Comparison of ENCODE assay signal across 9 cellular contexts in the genomic region with DNA sequence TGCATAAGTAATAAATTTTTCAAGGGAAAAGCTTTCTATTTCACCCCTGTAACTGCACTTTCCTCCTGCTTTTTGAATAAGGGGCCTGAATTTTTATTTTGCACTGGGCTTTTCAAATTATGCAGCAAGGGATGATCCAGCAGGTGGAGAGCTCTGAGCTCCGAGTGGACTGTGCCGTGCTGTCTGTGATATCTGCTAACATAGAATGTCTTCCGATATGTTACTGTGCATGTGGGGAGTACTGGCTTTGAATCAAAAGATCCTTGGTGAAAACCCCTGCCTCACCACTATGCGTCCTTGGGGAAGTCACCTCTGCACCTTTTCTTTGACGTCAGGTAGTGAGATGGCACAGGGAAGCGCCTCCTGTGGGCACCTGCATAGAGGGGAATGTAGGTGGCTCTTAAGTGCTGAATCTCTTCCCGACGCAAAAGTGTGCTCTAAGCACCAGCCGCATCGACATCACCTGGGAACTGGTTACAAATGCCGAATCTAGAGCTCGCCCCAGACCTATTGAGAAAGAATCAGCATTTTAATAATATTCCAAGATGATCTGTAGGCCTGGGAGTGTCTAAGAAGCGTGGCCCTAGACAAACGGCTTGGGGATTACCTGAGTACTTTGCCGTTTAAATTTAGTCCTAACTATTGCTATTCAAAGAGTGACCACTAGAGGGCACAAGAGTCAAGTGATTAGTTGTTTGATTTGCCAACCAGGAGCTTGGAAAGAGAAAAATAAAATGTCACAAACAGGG. TPM values are rescaled to one million over a fixed set of nuclear protein-coding genes. Genes with fewer than 3 reads are reported as not detected.
A peak's percentile ranks its signal among the peaks of the same experiment; 100 is the strongest.
DNase-seq lines count a peak whose midpoint lies in the region; ATAC-seq, FAIRE-seq and TF ChIP-seq lines count a peak whose summit lies in the region.
"Had no signal": no experiment of that assay in that cellular context is flagged by ENCODE, and none has a peak within 500 bp of the region (broad histone marks: within the 10 kb centered on the region; RNA-seq: fewer than 3 reads in every experiment).

No MANE protein-coding gene starts in this region.

- no peak overlapping the region for H3K27ac ChIP-seq in CD4-positive, CD25-positive, alpha-beta regulatory T cell (ENCODE audit: insufficient read depth, low read length, poor library complexity, severe bottlenecking)
- H3K27ac ChIP-seq in heart left ventricle, result no peak overlapping the region

- peak; percentile 92 for FAIRE-seq in GM19239 (lab: Jason Lieb, UNC)

- peaks cover 3 to 13% (median 5%) of the 10 kb centered on the region in 4 donors for H3K4me1 Mint-ChIP-seq in CD4-positive, CD25-positive, alpha-beta regulatory T cell
- H3K4me1 Mint-ChIP-seq in activated T-cell treated with anti-CD3 and anti-CD28 coated beads, Interleukin-2, amount 50 U/mL, for 72 hours (ENCODE audit: low read depth), result no peaks in the 10 kb centered on the region

- peak in 1 of 2 donors; percentile 52 for ATAC-seq in CD4-positive, CD25-positive, alpha-beta regulatory T cell (ENCODE audit: low read depth in 2 of 2)
- peak; percentile 41 for ATAC-seq in activated T-cell treated with anti-CD3 and anti-CD28 coated beads, Interleukin-2, amount 50 U/mL, for 72 hours (replicated peaks in 1 of 2)
- ATAC-seq in heart left ventricle (peak in 2 of 4 donors; percentile 29 to 36), GM21737 (IDR thresholded peaks at IDR 0.05; ENCODE audit: unreplicated experiment) (no peak)

- H3K27me3 ChIP-seq in CD4-positive, CD25-positive, alpha-beta regulatory T cell (ENCODE audit: control insufficient read depth, insufficient read depth, low read length), result peaks cover 9% of the 10 kb centered on the region
- H3K27me3 ChIP-seq in heart left ventricle, result peaks cover 0 to 46% (median 15%) of the 10 kb centered on the region in 9 donors

- H3K27ac Mint-ChIP-seq in CD4-positive, CD25-positive, alpha-beta regulatory T cell, result no peak overlapping the region
- H3K27ac Mint-ChIP-seq in activated T-cell treated with anti-CD3 and anti-CD28 coated beads, Interleukin-2, amount 50 U/mL, for 72 hours, result no peak overlapping the region
- H3K27ac Mint-ChIP-seq: T-helper 1 cell treated with Interleukin-12 subunit alpha and Interleukin-12 subunit beta and Interleukin-4 antibody, amounts not matched to agents 30 μg/mL and 1 μg/mL, for 36 hours had no signal

- H3K4me3 ChIP-seq in CD4-positive, CD25-positive, alpha-beta regulatory T cell (ENCODE audit: low read depth, low read length), result no peak overlapping the region
- H3K4me3 ChIP-seq in heart left ventricle (no peak overlapping the region), retinal pigment epithelial cell (ENCODE audit: low read length) (no peak overlapping the region)

- peaks cover 4% of the 10 kb centered on the region for H3K4me1 ChIP-seq in CD4-positive, CD25-positive, alpha-beta regulatory T cell (ENCODE audit: control insufficient read depth, insufficient read depth, low read length, poor library complexity, severe bottlenecking)
- H3K4me1 ChIP-seq in heart left ventricle, result peaks cover 0 to 5% (median 0%) of the 10 kb centered on the region in 12 donors

- no peaks in the 10 kb centered on the region for H3K36me3 ChIP-seq in CD4-positive, CD25-positive, alpha-beta regulatory T cell (ENCODE audit: control insufficient read depth, insufficient read depth, low read length)
- no peaks in the 10 kb centered on the region for H3K36me3 ChIP-seq in heart left ventricle

- no peaks in the 10 kb centered on the region for H3K36me3 Mint-ChIP-seq in CD4-positive, CD25-positive, alpha-beta regulatory T cell
- no peaks in the 10 kb centered on the region for H3K36me3 Mint-ChIP-seq in activated T-cell treated with anti-CD3 and anti-CD28 coated beads, Interleukin-2, amount 50 U/mL, for 72 hours (ENCODE audit: insufficient read depth in 2 of 2)

- peak; percentile 12 to 76 (median 67) for DNase-seq in CD4-positive, CD25-positive, alpha-beta regulatory T cell
- DNase-seq in GM19239 (ENCODE audit: insufficient read length, low spot score) (peak; percentile 72), NCI-H2107 treated with DMSO at 0.1 percent for 48 hours (lab: John Stamatoyannopoulos, UW; ENCODE audit: unreplicated experiment) (peak; percentile 59), heart left ventricle (peak in 1 of 5 donors; percentile 13), retinal pigment epithelial cell (ENCODE audit: low read depth) (no peak)
- peak in 1 of 2 donors; percentile 58 for DNase-seq in activated T-cell treated with anti-CD3 and anti-CD28 coated beads, Interleukin-2, amount 50 U/mL, for 72 hours
- no peak for DNase-seq in activated effector memory CD4-positive, alpha-beta T cell treated with Interleukin-2 at 50 U/mL for 16 hours

- no peak overlapping the region for H3K4me3 Mint-ChIP-seq in CD4-positive, CD25-positive, alpha-beta regulatory T cell
- no peak overlapping the region for H3K4me3 Mint-ChIP-seq in activated T-cell treated with anti-CD3 and anti-CD28 coated beads, Interleukin-2, amount 50 U/mL, for 72 hours
- H3K4me3 Mint-ChIP-seq: T-helper 1 cell treated with Interleukin-12 subunit alpha and Interleukin-12 subunit beta and Interleukin-4 antibody, amounts not matched to agents 30 μg/mL and 1 μg/mL, for 36 hours had no signal

- H3K9me3 Mint-ChIP-seq in CD4-positive, CD25-positive, alpha-beta regulatory T cell, result peaks cover 0 to 3% (median 0%) of the 10 kb centered on the region in 7 donors
- H3K9me3 Mint-ChIP-seq in activated T-cell treated with anti-CD3 and anti-CD28 coated beads, Interleukin-2, amount 50 U/mL, for 72 hours, result no peaks in the 10 kb centered on the region
- H3K9me3 Mint-ChIP-seq: T-helper 1 cell treated with Interleukin-12 subunit alpha and Interleukin-12 subunit beta and Interleukin-4 antibody, amounts not matched to agents 30 μg/mL and 1 μg/mL, for 36 hours had no signal

- peaks cover 41% of the 10 kb centered on the region for H3K27me3 Mint-ChIP-seq in CD4-positive, CD25-positive, alpha-beta regulatory T cell
- peaks cover 49% of the 10 kb centered on the region for H3K27me3 Mint-ChIP-seq in activated T-cell treated with anti-CD3 and anti-CD28 coated beads, Interleukin-2, amount 50 U/mL, for 72 hours (ENCODE audit: low read depth)

- intact Hi-C loops in heart left ventricle (cut with DNase I), result loop anchor here (1.0 to 10.0 kb wide), 8 partner anchors 76 to 296 kb away; no protein-coding TSS in a partner anchor

- H3K9me3 ChIP-seq in CD4-positive, CD25-positive, alpha-beta regulatory T cell (ENCODE audit: control insufficient read depth in 2 of 2, low read length in 2 of 2), result no peaks in the 10 kb centered on the region
- H3K9me3 ChIP-seq in heart left ventricle, result no peaks in the 10 kb centered on the region

- TF ChIP-seq CTCF in heart left ventricle (IDR thresholded peaks at IDR 0.05) (peak; percentile 75 to 90 (median 86)), retinal pigment epithelial cell (conservative IDR thresholded peaks at IDR 0.05; ENCODE audit: low read depth, low read length) (peak; percentile 73)

- 12 to 13% (median 12%) methylated on average over 15 of the region's 15 CpGs for WGBS in heart left ventricle, 4 donors

- TF ChIP-seq POLR2A in heart left ventricle (IDR thresholded peaks at IDR 0.05), result no peak

RNA-seq across cellular contexts. Expression of a gene that starts 19.2 kb away (rescaled TPM):
- total RNA-seq in CD4-positive, CD25-positive, alpha-beta regulatory T cell, result 3.8 TPM
- polyA plus RNA-seq in CD4-positive, CD25-positive, alpha-beta regulatory T cell, result 1 to 10 TPM; 2.5 to 4.2 (median 3.4) TPM
- total RNA-seq in activated T-cell treated with anti-CD3 and anti-CD28 coated beads, Interleukin-2, amount 50 U/mL, for 72 hours, result 1 to 10 TPM; 5.3 to 7.4 TPM
- total RNA-seq in heart left ventricle, result 100 to 1,000 TPM in 2 of 9 donors, 10 to 100 TPM in 7; 55.5 to 202 (median 74.7) TPM
- 10 to 100 TPM; 44.8 to 62.1 TPM for polyA plus RNA-seq in heart left ventricle

RNA-seq across cellular contexts. Expression of a gene that starts 50.1 kb away (rescaled TPM):
- total RNA-seq in CD4-positive, CD25-positive, alpha-beta regulatory T cell, result 39.7 TPM
- 10 to 100 TPM; 18.7 to 33.7 (median 26.3) TPM for polyA plus RNA-seq in CD4-positive, CD25-positive, alpha-beta regulatory T cell
- total RNA-seq in activated T-cell treated with anti-CD3 and anti-CD28 coated beads, Interleukin-2, amount 50 U/mL, for 72 hours, result 10 to 100 TPM in 1 of 2 donors, 1 to 10 TPM in 1; 9.0 to 33.7 TPM
- total RNA-seq in heart left ventricle, result under 1 TPM in 3 of 9 donors, not detected in 6; 0.23 to 0.99 (median 0.38) TPM
- polyA plus RNA-seq in heart left ventricle, result under 1 TPM; 0.01 to 0.08 TPM

Comparison
In these comparisons a context has a peak if more than half of its experiments do, and no peak if none do; other contexts are left out.
1. DNase-seq: peak in CD4-positive, CD25-positive, alpha-beta regulatory T cell (3 of 3), GM19239 (single experiment) and NCI-H2107 treated with DMSO at 0.1 percent for 48 hours (single experiment); none in retinal pigment epithelial cell (single experiment) and activated effector memory CD4-positive, alpha-beta T cell treated with Interleukin-2 at 50 U/mL for 16 hours (single experiment).
2. RNA of a gene that starts 19.2 kb away (total RNA-seq): 55.5 to 202 TPM in heart left ventricle; 5.3 to 7.4 TPM in activated T-cell treated with anti-CD3 and anti-CD28 coated beads, Interleukin-2, amount 50 U/mL, for 72 hours and 3.8 TPM in CD4-positive, CD25-positive, alpha-beta regulatory T cell (single experiment); every median in the first group is over 4 times any median in the second.
3. RNA of a gene that starts 50.1 kb away (total RNA-seq): 39.7 TPM in CD4-positive, CD25-positive, alpha-beta regulatory T cell (single experiment) and 9.0 to 33.7 TPM in activated T-cell treated with anti-CD3 and anti-CD28 coated beads, Interleukin-2, amount 50 U/mL, for 72 hours; 0.23 to 0.99 TPM in heart left ventricle; every median in the first group is over 4 times any median in the second.